ENCODE assay signal across 1 cellular context in genomic region chr9:137550958-137551655, GRCh38.
A peak's percentile ranks its signal among the peaks of the same experiment; 100 is the strongest.
TF ChIP-seq lines count a peak whose summit lies in the region.

No MANE protein-coding gene starts in this region.

TF ChIP-seq in H1, 55 proteins besides CTCF, POLR2A, EP300 and RAD21:
- no peak for TF ChIP-seq KDM5A (IDR thresholded peaks at IDR 0.05; ENCODE audit: low read length)
- TF ChIP-seq, protein P1, sequence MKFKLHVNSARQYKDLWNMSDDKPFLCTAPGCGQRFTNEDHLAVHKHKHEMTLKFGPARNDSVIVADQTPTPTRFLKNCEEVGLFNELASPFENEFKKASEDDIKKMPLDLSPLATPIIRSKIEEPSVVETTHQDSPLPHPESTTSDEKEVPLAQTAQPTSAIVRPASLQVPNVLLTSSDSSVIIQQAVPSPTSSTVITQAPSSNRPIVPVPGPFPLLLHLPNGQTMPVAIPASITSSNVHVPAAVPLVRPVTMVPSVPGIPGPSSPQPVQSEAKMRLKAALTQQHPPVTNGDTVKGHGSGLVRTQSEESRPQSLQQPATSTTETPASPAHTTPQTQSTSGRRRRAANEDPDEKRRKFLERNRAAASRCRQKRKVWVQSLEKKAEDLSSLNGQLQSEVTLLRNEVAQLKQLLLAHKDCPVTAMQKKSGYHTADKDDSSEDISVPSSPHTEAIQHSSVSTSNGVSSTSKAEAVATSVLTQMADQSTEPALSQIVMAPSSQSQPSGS (IDR thresholded peaks at IDR 0.05; ENCODE audit: low read length): no peak
- no peak for TF ChIP-seq TAF7 (optimal IDR thresholded peaks at IDR 0.05; ENCODE audit: borderline replicate concordance, low read depth, low read length)
- no peak for TF ChIP-seq TBP (IDR thresholded peaks at IDR 0.05; ENCODE audit: low read depth, low read length)
- no peak for TF ChIP-seq SIN3A (conservative IDR thresholded peaks at IDR 0.05 in 1 of 2, IDR thresholded peaks at IDR 0.05 in 1 of 2; ENCODE audit: low read depth in 1 of 2, low read length in 2 of 2)
- TF ChIP-seq SUZ12 (IDR thresholded peaks at IDR 0.05; ENCODE audit: low read length): no peak
- no peak for TF ChIP-seq NANOG (IDR thresholded peaks at IDR 0.05; ENCODE audit: insufficient read depth, low read depth, low read length, poor library complexity, severe bottlenecking)
- TF ChIP-seq POLR2AphosphoS5 (IDR thresholded peaks at IDR 0.05; ENCODE audit: low read depth, low read length): no peak
- TF ChIP-seq, protein P2, sequence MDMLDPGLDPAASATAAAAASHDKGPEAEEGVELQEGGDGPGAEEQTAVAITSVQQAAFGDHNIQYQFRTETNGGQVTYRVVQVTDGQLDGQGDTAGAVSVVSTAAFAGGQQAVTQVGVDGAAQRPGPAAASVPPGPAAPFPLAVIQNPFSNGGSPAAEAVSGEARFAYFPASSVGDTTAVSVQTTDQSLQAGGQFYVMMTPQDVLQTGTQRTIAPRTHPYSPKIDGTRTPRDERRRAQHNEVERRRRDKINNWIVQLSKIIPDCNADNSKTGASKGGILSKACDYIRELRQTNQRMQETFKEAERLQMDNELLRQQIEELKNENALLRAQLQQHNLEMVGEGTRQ (IDR thresholded peaks at IDR 0.05; ENCODE audit: low read length): no peak
- no peak for TF ChIP-seq PHF8 (conservative IDR thresholded peaks at IDR 0.05; ENCODE audit: low read depth, low read length)
- TF ChIP-seq ZNF274 (IDR thresholded peaks at IDR 0.05; ENCODE audit: borderline replicate concordance, extremely low read depth, low read length): no peak
- TF ChIP-seq SIX5 (IDR thresholded peaks at IDR 0.05; ENCODE audit: low read depth, low read length): no peak
- no peak for TF ChIP-seq KDM1A (IDR thresholded peaks at IDR 0.05; ENCODE audit: borderline replicate concordance, low read length)
- no peak; the same call in 1 of the 2 replicates for TF ChIP-seq TAF1 (IDR thresholded peaks at IDR 0.05; ENCODE audit: low read depth, low read length)
- TF ChIP-seq POU5F1 (IDR thresholded peaks at IDR 0.05; ENCODE audit: low read depth, low read length): no peak
- peak; percentile 30; the same call in 1 of the 2 replicates for TF ChIP-seq CREB1 (IDR thresholded peaks at IDR 0.05)
- no peak for TF ChIP-seq ATF3 (IDR thresholded peaks at IDR 0.05; ENCODE audit: insufficient read depth, low read depth, low read length)
- TF ChIP-seq TCF12 (IDR thresholded peaks at IDR 0.05; ENCODE audit: low read depth, low read length): no peak
- 0 out of 2 replicates have a peak, but pooled peaks have one; percentile 29 for TF ChIP-seq BACH1 (IDR thresholded peaks at IDR 0.05; ENCODE audit: low read length)
- TF ChIP-seq KDM4A (IDR thresholded peaks at IDR 0.05; ENCODE audit: low read depth, low read length, severe bottlenecking): peak; percentile 69
- TF ChIP-seq FOSL1 (IDR thresholded peaks at IDR 0.05; ENCODE audit: insufficient read depth, low read depth, low read length): no peak
- TF ChIP-seq YY1 (IDR thresholded peaks at IDR 0.05; ENCODE audit: low read depth, low read length): no peak
- TF ChIP-seq RNF2 (IDR thresholded peaks at IDR 0.05; ENCODE audit: borderline replicate concordance, low read depth, low read length, missing control alignments, poor library complexity, severe bottlenecking): no peak
- no peak for TF ChIP-seq SAP30 (IDR thresholded peaks at IDR 0.05; ENCODE audit: insufficient read depth, insufficient replicate concordance, low read length)
- TF ChIP-seq RFX5 (IDR thresholded peaks at IDR 0.05; ENCODE audit: borderline replicate concordance, low read depth, low read length): no peak
- no peak for TF ChIP-seq BCL11A (IDR thresholded peaks at IDR 0.05; ENCODE audit: low read depth in 2 of 2, low read length in 2 of 2)
- 0 out of 4 replicates have a peak, but pooled peaks of 1 of the 2 experiments have one; percentile 13 for TF ChIP-seq HDAC2 (IDR thresholded peaks at IDR 0.05; ENCODE audit: borderline replicate concordance in 1 of 2, low read depth in 2 of 2, low read length in 2 of 2)
- TF ChIP-seq SRF (IDR thresholded peaks at IDR 0.05; ENCODE audit: low read depth, low read length): no peak
- no peak for TF ChIP-seq ASH2L (IDR thresholded peaks at IDR 0.05; ENCODE audit: low read length)
- no peak for TF ChIP-seq BRCA1 (IDR thresholded peaks at IDR 0.05; ENCODE audit: low read depth, low read length)
- TF ChIP-seq GABPA (IDR thresholded peaks at IDR 0.05; ENCODE audit: borderline replicate concordance, insufficient read depth, low read length): no peak
- no peak for TF ChIP-seq CBX5 (IDR thresholded peaks at IDR 0.05; ENCODE audit: low read depth, low read length)
